ENCODE assay signal across 13 cellular contexts in the genomic region with DNA sequence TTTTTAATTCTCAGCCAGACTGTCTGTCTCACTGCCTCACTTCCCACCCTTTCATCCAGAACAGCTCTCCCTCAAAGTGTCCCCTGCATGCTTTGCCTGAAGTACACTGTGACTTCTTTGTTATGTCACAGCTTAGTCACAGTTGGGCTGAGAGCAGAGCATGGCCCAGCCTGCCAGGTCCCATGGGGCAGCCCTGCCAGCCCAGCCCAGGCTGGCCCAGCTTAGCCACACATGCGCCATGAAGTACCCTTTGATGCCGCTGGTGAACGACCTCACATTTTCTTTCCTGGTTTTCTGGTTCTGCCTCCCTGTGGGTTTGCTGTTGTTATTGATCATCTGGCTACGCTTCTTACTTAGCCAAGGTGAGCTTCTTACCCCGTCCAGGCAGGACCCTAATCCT. TPM values are rescaled to one million over a fixed set of nuclear protein-coding genes. Genes with fewer than 3 reads are reported as not detected.
A peak's percentile ranks its signal among the peaks of the same experiment; 100 is the strongest.
DNase-seq lines count a peak whose midpoint lies in the region; ATAC-seq and TF ChIP-seq lines count a peak whose summit lies in the region.
"Had no signal": no experiment of that assay in that cellular context is flagged by ENCODE, and none has a peak within 500 bp of the region (broad histone marks: within the 10 kb centered on the region; RNA-seq: fewer than 3 reads in every experiment).

A gene (plus strand): TSS at position 185 of the 400 bp plus-strand sequence. CDS start 54 bp downstream, at position 239.

- ATAC-seq in activated T-cell treated with anti-CD3 and anti-CD28 coated beads, Interleukin-2, amount 50 U/mL, for 4 hours, result peak; percentile 25 to 40
- no peak for ATAC-seq in activated T-cell treated with anti-CD3 and anti-CD28 coated beads, Interleukin-2, amount 50 U/mL, for 72 hours (replicated peaks in 1 of 2)
- no peak for ATAC-seq in HG03571 (IDR thresholded peaks at IDR 0.05; ENCODE audit: unreplicated experiment)

- TF ChIP-seq CTCF in brain (conservative IDR thresholded peaks at IDR 0.05) (no peak), thyroid gland (IDR thresholded peaks at IDR 0.05) (peak in 3 of 6 experiments; percentile 18 to 61 (median 49))

- H3K4me1 ChIP-seq in thyroid gland, result peaks cover 27 to 39% of the 10 kb centered on the region in 2 donors
- H3K4me1 ChIP-seq: spleen had no signal

- H3K4me3 ChIP-seq in thyroid gland (replicated peaks in 1 of 3), result no peak within 1 kb of the TSS
- H3K4me3 ChIP-seq: esophagus muscularis mucosa, lung, spleen had no signal

- H3K27ac ChIP-seq in thyroid gland, result peak within 1 kb of the TSS; percentile 88 to 95 (median 93)
- H3K27ac ChIP-seq: esophagus muscularis mucosa, spleen had no signal

- H3K4me1 Mint-ChIP-seq in activated T-cell treated with anti-CD3 and anti-CD28 coated beads, Interleukin-2, amount 50 U/mL, for 4 hours (ENCODE audit: low read depth), result no peaks in the 10 kb centered on the region
- no peaks in the 10 kb centered on the region for H3K4me1 Mint-ChIP-seq in activated T-cell treated with anti-CD3 and anti-CD28 coated beads, Interleukin-2, amount 50 U/mL, for 72 hours (ENCODE audit: low read depth)
- H3K4me1 Mint-ChIP-seq in brain, result peaks cover 25% of the 10 kb centered on the region
- no peaks in the 10 kb centered on the region for H3K4me1 Mint-ChIP-seq in T-helper 2 cell treated with Interferon-gamma antibody and Interleukin-4, amounts not matched to agents 5 μg/mL and 100 μg/mL, for 36 hours (ENCODE audit: low read depth)

- 17 to 26% methylated on average over 5 of the region's 5 CpGs for WGBS in thyroid gland, 2 donors

- intact Hi-C loops in thyroid gland (cut with DNase I), result no loop called here

- no peaks in the 10 kb centered on the region for H3K27me3 Mint-ChIP-seq in activated T-cell treated with anti-CD3 and anti-CD28 coated beads, Interleukin-2, amount 50 U/mL, for 4 hours (ENCODE audit: low read depth)
- no peaks in the 10 kb centered on the region for H3K27me3 Mint-ChIP-seq in activated T-cell treated with anti-CD3 and anti-CD28 coated beads, Interleukin-2, amount 50 U/mL, for 72 hours (ENCODE audit: low read depth)
- no peaks in the 10 kb centered on the region for H3K27me3 Mint-ChIP-seq in brain
- no peaks in the 10 kb centered on the region for H3K27me3 Mint-ChIP-seq in T-helper 2 cell treated with Interferon-gamma antibody and Interleukin-4, amounts not matched to agents 5 μg/mL and 100 μg/mL, for 36 hours (ENCODE audit: low read depth)

- H3K9me3 ChIP-seq in thyroid gland, result no peaks in the 10 kb centered on the region
- H3K9me3 ChIP-seq: esophagus muscularis mucosa, spleen had no signal

- H3K4me3 Mint-ChIP-seq in activated T-cell treated with anti-CD3 and anti-CD28 coated beads, Interleukin-2, amount 50 U/mL, for 4 hours, result no peak within 1 kb of the TSS
- no peak within 1 kb of the TSS for H3K4me3 Mint-ChIP-seq in activated T-cell treated with anti-CD3 and anti-CD28 coated beads, Interleukin-2, amount 50 U/mL, for 72 hours
- no peak within 1 kb of the TSS for H3K4me3 Mint-ChIP-seq in brain
- no peak within 1 kb of the TSS for H3K4me3 Mint-ChIP-seq in T-helper 2 cell treated with Interferon-gamma antibody and Interleukin-4, amounts not matched to agents 5 μg/mL and 100 μg/mL, for 36 hours

- TF ChIP-seq POLR2A in thyroid gland (IDR thresholded peaks at IDR 0.05), result peak in 1 of 2 donors; percentile 60

- no peak within 1 kb of the TSS for H3K27ac Mint-ChIP-seq in activated T-cell treated with anti-CD3 and anti-CD28 coated beads, Interleukin-2, amount 50 U/mL, for 72 hours
- peak within 1 kb of the TSS; percentile 41 to 90 (median 66) for H3K27ac Mint-ChIP-seq in brain
- no peak within 1 kb of the TSS for H3K27ac Mint-ChIP-seq in T-helper 2 cell treated with Interferon-gamma antibody and Interleukin-4, amounts not matched to agents 5 μg/mL and 100 μg/mL, for 36 hours

- DNase-seq in activated T-cell treated with anti-CD3 and anti-CD28 coated beads, Interleukin-2, amount 50 U/mL, for 4 hours, result no peak
- DNase-seq in activated T-cell treated with anti-CD3 and anti-CD28 coated beads, Interleukin-2, amount 50 U/mL, for 72 hours, result no peak
- DNase-seq in left kidney (ENCODE audit: low read depth, low spot score), result peak; percentile 59
- peak; percentile 92 to 94 for DNase-seq in thyroid gland
- DNase-seq in T-helper 2 cell treated with Interferon-gamma antibody and Interleukin-4, amounts not matched to agents 5 μg/mL and 100 μg/mL, for 36 hours (ENCODE audit: low spot score), result no peak
- DNase-seq in activated effector memory CD4-positive, alpha-beta T cell treated with anti-CD3 and anti-CD28 coated beads, Interleukin-2, amount 50 U/mL, for 16 hours, result no peak
- DNase-seq: Karpas-422; spleen; stimulated activated naive CD4-positive, alpha-beta T cell treated with Interleukin-2 at 50 U/mL for 16 hours had no signal

- peaks cover 2 to 3% of the 10 kb centered on the region in 2 donors for H3K36me3 ChIP-seq in thyroid gland

- H3K9me3 Mint-ChIP-seq in activated T-cell treated with anti-CD3 and anti-CD28 coated beads, Interleukin-2, amount 50 U/mL, for 4 hours, result no peaks in the 10 kb centered on the region
- H3K9me3 Mint-ChIP-seq in activated T-cell treated with anti-CD3 and anti-CD28 coated beads, Interleukin-2, amount 50 U/mL, for 72 hours, result no peaks in the 10 kb centered on the region
- H3K9me3 Mint-ChIP-seq in brain, result no peaks in the 10 kb centered on the region
- no peaks in the 10 kb centered on the region for H3K9me3 Mint-ChIP-seq in T-helper 2 cell treated with Interferon-gamma antibody and Interleukin-4, amounts not matched to agents 5 μg/mL and 100 μg/mL, for 36 hours

- no peaks in the 10 kb centered on the region for H3K27me3 ChIP-seq in thyroid gland

- H3K36me3 Mint-ChIP-seq in activated T-cell treated with anti-CD3 and anti-CD28 coated beads, Interleukin-2, amount 50 U/mL, for 4 hours (ENCODE audit: insufficient read depth), result peaks cover 4% of the 10 kb centered on the region
- no peaks in the 10 kb centered on the region for H3K36me3 Mint-ChIP-seq in activated T-cell treated with anti-CD3 and anti-CD28 coated beads, Interleukin-2, amount 50 U/mL, for 72 hours (ENCODE audit: insufficient read depth in 2 of 2)
- peaks cover 4% of the 10 kb centered on the region for H3K36me3 Mint-ChIP-seq in brain
- H3K36me3 Mint-ChIP-seq in T-helper 2 cell treated with Interferon-gamma antibody and Interleukin-4, amounts not matched to agents 5 μg/mL and 100 μg/mL, for 36 hours (ENCODE audit: low read depth), result no peaks in the 10 kb centered on the region

RNA-seq across cellular contexts. Expression of the gene that starts here (rescaled TPM):
- not detected for total RNA-seq in activated T-cell treated with anti-CD3 and anti-CD28 coated beads, Interleukin-2, amount 50 U/mL, for 4 hours
- not detected for total RNA-seq in activated T-cell treated with anti-CD3 and anti-CD28 coated beads, Interleukin-2, amount 50 U/mL, for 72 hours
- polyA plus RNA-seq in brain (ENCODE audit: insufficient read depth, low read depth, low replicate concordance), result not detected
- 1 to 10 TPM in 1 of 4 donors, not detected in 3; 1.6 TPM for total RNA-seq in thyroid gland
- total RNA-seq: esophagus muscularis mucosa, lung, spleen had no signal
- polyA plus RNA-seq: lung, spleen had no signal

Comparison
In these comparisons a context has a peak if more than half of its experiments do, and no peak if none do; other contexts are left out.
1. Peak in ATAC-seq in activated T-cell treated with anti-CD3 and anti-CD28 coated beads, Interleukin-2, amount 50 U/mL, for 4 hours; RNA of the gene not detected or under 1 TPM.
2. DNase-seq: peak in left kidney (single experiment) and thyroid gland (2 of 2); none in activated T-cell treated with anti-CD3 and anti-CD28 coated beads, Interleukin-2, amount 50 U/mL, for 4 hours (single experiment), activated T-cell treated with anti-CD3 and anti-CD28 coated beads, Interleukin-2, amount 50 U/mL, for 72 hours (0 of 2), T-helper 2 cell treated with Interferon-gamma antibody and Interleukin-4, amounts not matched to agents 5 μg/mL and 100 μg/mL, for 36 hours (single experiment) and activated effector memory CD4-positive, alpha-beta T cell treated with anti-CD3 and anti-CD28 coated beads, Interleukin-2, amount 50 U/mL, for 16 hours (single experiment).
3. H3K27ac Mint-ChIP-seq: peak in brain (5 of 5); none in activated T-cell treated with anti-CD3 and anti-CD28 coated beads, Interleukin-2, amount 50 U/mL, for 72 hours (single experiment) and T-helper 2 cell treated with Interferon-gamma antibody and Interleukin-4, amounts not matched to agents 5 μg/mL and 100 μg/mL, for 36 hours (single experiment).